15 cellular contexts compared by ENCODE assay signal in genomic region chr16:16817203-16817602, GRCh38.
DNase-seq lines count a peak whose midpoint lies in the region; ATAC-seq, FAIRE-seq and TF ChIP-seq lines count a peak whose summit lies in the region.
"Had no signal": no experiment of that assay in that cellular context is flagged by ENCODE, and none has a peak within 500 bp of the region (broad histone marks: within the 10 kb centered on the region; RNA-seq: fewer than 3 reads in every experiment).

No MANE protein-coding gene starts in this region.

- H3K27ac ChIP-seq in HepG2 (ENCODE audit: extremely low read length, insufficient read depth, low read length) (no peak overlapping the region), right lobe of liver (no peak overlapping the region), vagina (peak overlapping the region; percentile 13), OCI-LY7 (ENCODE audit: low read depth, low read length, poor library complexity, severe bottlenecking) (no peak overlapping the region)
- H3K27ac ChIP-seq: 22Rv1, BLaER1 had no signal

- H3K9ac ChIP-seq in HepG2 (ENCODE audit: insufficient read depth, low read depth, low read length), result no peak overlapping the region
- H3K9ac ChIP-seq: BLaER1 had no signal

- H3K79me2 ChIP-seq in HepG2 (ENCODE audit: insufficient read depth, low read length), result no peaks in the 10 kb centered on the region
- H3K79me2 ChIP-seq in OCI-LY7 (ENCODE audit: insufficient read depth, low read depth, low read length), result no peaks in the 10 kb centered on the region

- H3K4me1 ChIP-seq in HepG2 (ENCODE audit: insufficient read depth, low read length) (no peaks in the 10 kb centered on the region), right lobe of liver (no peaks in the 10 kb centered on the region), vagina (peaks cover 5% of the 10 kb centered on the region), OCI-LY7 (ENCODE audit: insufficient read depth, low read length, poor library complexity, severe bottlenecking) (no peaks in the 10 kb centered on the region)
- H3K4me1 ChIP-seq: BLaER1 had no signal

- H3K27me3 ChIP-seq in HepG2 (ENCODE audit: control insufficient read depth in 1 of 2, insufficient read depth in 2 of 2, low read length in 2 of 2) (peaks cover 0 to 5% of the 10 kb centered on the region in 2 experiments; a peak in 4 of 5 replicates), right lobe of liver (peaks cover 0 to 5% of the 10 kb centered on the region in 2 donors), vagina (no peaks in the 10 kb centered on the region)
- H3K27me3 ChIP-seq: BLaER1 had no signal

- H3K36me3 ChIP-seq in HepG2 (replicated peaks in 1 of 2; ENCODE audit: control insufficient read depth in 1 of 2, insufficient read depth in 2 of 2, low read length in 2 of 2) (no peaks in the 10 kb centered on the region), right lobe of liver (no peaks in the 10 kb centered on the region), vagina (no peaks in the 10 kb centered on the region), OCI-LY7 (ENCODE audit: insufficient read depth, low read length) (no peaks in the 10 kb centered on the region)
- H3K36me3 ChIP-seq: BLaER1 had no signal

- in situ Hi-C loops in HepG2 (cut with HindIII; ENCODE audit: extremely low pct_ligation_motif_present, low pct_unique_long_range_greater_than_20kb), result no loop called here

- 1% methylated on average over 2 of the region's 2 CpGs for WGBS in HepG2 (ENCODE audit: low lambda C conversion rate)
- WGBS in right lobe of liver (ENCODE audit: insufficient coverage, low coverage, low lambda C conversion rate, missing lambda C conversion rate), result 16% methylated on average over 2 of the region's 2 CpGs

- CTCF ChIA-PET in HepG2 (lab: Yijun Ruan, JAX; ENCODE audit: low intra/inter-chr PET ratio, low total read pairs), result no interaction called here
- CTCF ChIA-PET in OCI-LY7 (lab: Charles Lee; ENCODE audit: unreplicated experiment), result no interaction called here

- intact Hi-C loops in HepG2 (cut with micrococcal nuclease; ENCODE audit: unreplicated experiment) (no loop called here), right lobe of liver (cut with DNase I) (no loop called here), vagina (cut with DNase I) (no loop called here), OCI-LY7 (cut with micrococcal nuclease; ENCODE audit: unreplicated experiment) (no loop called here)

- no peaks in the 10 kb centered on the region for H3K9me2 ChIP-seq in OCI-LY7 (ENCODE audit: insufficient read depth, low read length)

- TF ChIP-seq RAD21 in HepG2 (CRISPR knock-in tag; IDR thresholded peaks at IDR 0.05), result no peak

- H4K20me1 ChIP-seq in HepG2 (ENCODE audit: insufficient read depth, low read length) (no peaks in the 10 kb centered on the region), OCI-LY7 (ENCODE audit: insufficient read depth, low read length) (no peaks in the 10 kb centered on the region)
- H4K20me1 ChIP-seq: BLaER1 had no signal

- POLR2A ChIA-PET in HepG2 (lab: Yijun Ruan, JAX), result no interaction called here
- POLR2A ChIA-PET in OCI-LY7 (lab: Charles Lee), result no interaction called here

- peaks cover 13% of the 10 kb centered on the region for H3K9me3 ChIP-seq in HepG2 (ENCODE audit: low read length)
- no peaks in the 10 kb centered on the region for H3K9me3 ChIP-seq in right lobe of liver
- no peaks in the 10 kb centered on the region for H3K9me3 ChIP-seq in vagina
- H3K9me3 ChIP-seq in OCI-LY7 (ENCODE audit: low read length), result no peaks in the 10 kb centered on the region

- DNase-seq in NCI-H2227 (lab: John Stamatoyannopoulos, UW; ENCODE audit: unreplicated experiment) (peak; percentile 37), NCI-H2227 treated with DMSO at 0.1 percent for 48 hours (lab: John Stamatoyannopoulos, UW) (no peak), HepG2 (ENCODE audit: low spot score) (no peak), right lobe of liver (no peak), middle frontal gyrus (ENCODE audit: extremely low spot score, low spot score) (peak; percentile 9), vagina (ENCODE audit: extremely low spot score in 2 of 2) (no peak), OCI-LY7 (ENCODE audit: low spot score) (no peak)
- DNase-seq: CD8-positive, alpha-beta memory T cell; DMS53; GF-D8; HCEC 1CT had no signal

- ATAC-seq in HepG2 (no peak), right lobe of liver (no peak), HG02623 (IDR thresholded peaks at IDR 0.05; ENCODE audit: unreplicated experiment) (no peak)

- no peak for TF ChIP-seq EP300 in HepG2 (IDR thresholded peaks at IDR 0.05; ENCODE audit: low read depth in 2 of 2, low read length in 2 of 2)
- no peak for TF ChIP-seq EP300 in HepG2 (CRISPR knock-in tag; IDR thresholded peaks at IDR 0.05; ENCODE audit: borderline replicate concordance)

- TF ChIP-seq CTCF in HepG2 (CRISPR knock-in tag; IDR thresholded peaks at IDR 0.05) (no peak), right lobe of liver (IDR thresholded peaks at IDR 0.05) (no peak), vagina (IDR thresholded peaks at IDR 0.05) (no peak), OCI-LY7 (conservative IDR thresholded peaks at IDR 0.05; ENCODE audit: low read length) (no peak)

- no peak for FAIRE-seq in HepG2 (lab: Jason Lieb, UNC)
- FAIRE-seq: GM19239 had no signal

- H2AFZ ChIP-seq in HepG2 (ENCODE audit: low read length) (no peak overlapping the region), OCI-LY7 (ENCODE audit: low read length) (no peak overlapping the region)

- H3K4me3 ChIP-seq in HepG2 (replicated peaks in 1 of 3; ENCODE audit: insufficient read depth in 1 of 3, low read depth in 2 of 3, low read length in 3 of 3) (no peak overlapping the region), right lobe of liver (no peak overlapping the region), vagina (no peak overlapping the region), OCI-LY7 (ENCODE audit: low read depth, low read length, poor library complexity, severe bottlenecking) (no peak overlapping the region)
- H3K4me3 ChIP-seq: BLaER1 had no signal

- H3K4me2 ChIP-seq in HepG2 (ENCODE audit: low read depth, low read length) (no peak overlapping the region), OCI-LY7 (ENCODE audit: low read length) (no peak overlapping the region)
- H3K4me2 ChIP-seq: BLaER1 had no signal

- BruUV-seq in HepG2 (replicated peaks; lab: Mats Ljungman, UMichigan) (no TSS peak), OCI-LY7 (replicated peaks; lab: Mats Ljungman, UMichigan) (no TSS peak)

- TF ChIP-seq POLR2A in HepG2 (IDR thresholded peaks at IDR 0.05; ENCODE audit: insufficient read depth in 1 of 2, low read depth in 2 of 2, low read length in 2 of 2), result no peak
- no peak for TF ChIP-seq POLR2A in right lobe of liver (IDR thresholded peaks at IDR 0.05)
- TF ChIP-seq POLR2A in vagina (IDR thresholded peaks at IDR 0.05), result no peak

TF ChIP-seq in HepG2, 621 proteins besides CTCF, POLR2A, EP300 and RAD21:
- TF ChIP-seq NFYC (CRISPR knock-in tag; IDR thresholded peaks at IDR 0.05) (no peak), HMGXB3 (CRISPR knock-in tag; IDR thresholded peaks at IDR 0.05; ENCODE audit: borderline replicate concordance) (no peak), ZNF24 (IDR thresholded peaks at IDR 0.05) (no peak), ATF7 (IDR thresholded peaks at IDR 0.05) (peak; percentile 94), ATF7 (CRISPR knock-in tag; IDR thresholded peaks at IDR 0.05) (no peak)

Comparison
In these comparisons a context has a peak if more than half of its experiments do, and no peak if none do; other contexts are left out.
1. DNase-seq: peak in NCI-H2227 (single experiment) and middle frontal gyrus (single experiment); none in NCI-H2227 treated with DMSO at 0.1 percent for 48 hours (single experiment), HepG2 (single experiment), right lobe of liver (0 of 3), vagina (0 of 2) and OCI-LY7 (single experiment).